In the genomic region with DNA sequence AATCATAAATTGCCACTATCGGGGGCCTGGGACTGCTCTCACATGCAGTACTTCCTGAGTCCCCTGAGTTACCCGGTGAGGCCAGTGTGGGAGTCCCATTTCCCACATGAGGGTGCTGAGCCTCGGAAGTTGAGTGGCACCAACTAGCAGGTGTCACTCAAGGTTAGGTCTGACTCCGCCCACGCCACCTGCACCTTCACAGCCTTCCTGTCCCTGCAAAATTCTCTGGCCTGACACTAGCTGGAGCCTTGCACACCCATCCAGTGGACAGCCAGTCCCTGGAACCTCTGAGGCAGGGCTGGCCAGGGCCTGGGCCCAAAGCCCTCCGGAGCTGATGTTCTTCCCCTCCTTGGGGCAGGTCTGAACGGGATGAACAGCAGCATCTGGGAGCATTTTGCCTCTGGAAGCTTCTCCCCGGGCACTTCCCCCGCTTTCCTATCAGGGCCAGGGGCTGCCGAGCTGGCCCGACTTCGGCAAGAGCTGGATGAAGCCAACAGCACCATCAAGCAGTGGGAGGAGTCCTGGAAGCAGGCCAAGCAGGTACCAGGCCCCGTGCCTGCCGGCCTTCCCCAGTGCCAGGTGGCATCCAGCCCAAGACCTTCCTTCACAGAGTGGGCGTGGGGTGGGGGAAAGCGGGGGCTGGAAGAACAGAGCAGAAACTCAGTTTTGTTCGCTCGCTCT, we compare ENCODE assay signal across 1 cellular context.
TF ChIP-seq lines count a peak whose summit lies in the region.

No MANE protein-coding gene starts in this region.

TF ChIP-seq in Ishikawa, 13 proteins besides CTCF, POLR2A, EP300 and RAD21:
- no peak for TF ChIP-seq TEAD4 (IDR thresholded peaks at IDR 0.05)
- TF ChIP-seq TAF1 (IDR thresholded peaks at IDR 0.05; ENCODE audit: low read depth): no peak
- TF ChIP-seq NFIC (IDR thresholded peaks at IDR 0.05): peak; percentile 90
- TF ChIP-seq CREB1 (IDR thresholded peaks at IDR 0.05; ENCODE audit: low read depth): no peak
- TF ChIP-seq, protein P1, sequence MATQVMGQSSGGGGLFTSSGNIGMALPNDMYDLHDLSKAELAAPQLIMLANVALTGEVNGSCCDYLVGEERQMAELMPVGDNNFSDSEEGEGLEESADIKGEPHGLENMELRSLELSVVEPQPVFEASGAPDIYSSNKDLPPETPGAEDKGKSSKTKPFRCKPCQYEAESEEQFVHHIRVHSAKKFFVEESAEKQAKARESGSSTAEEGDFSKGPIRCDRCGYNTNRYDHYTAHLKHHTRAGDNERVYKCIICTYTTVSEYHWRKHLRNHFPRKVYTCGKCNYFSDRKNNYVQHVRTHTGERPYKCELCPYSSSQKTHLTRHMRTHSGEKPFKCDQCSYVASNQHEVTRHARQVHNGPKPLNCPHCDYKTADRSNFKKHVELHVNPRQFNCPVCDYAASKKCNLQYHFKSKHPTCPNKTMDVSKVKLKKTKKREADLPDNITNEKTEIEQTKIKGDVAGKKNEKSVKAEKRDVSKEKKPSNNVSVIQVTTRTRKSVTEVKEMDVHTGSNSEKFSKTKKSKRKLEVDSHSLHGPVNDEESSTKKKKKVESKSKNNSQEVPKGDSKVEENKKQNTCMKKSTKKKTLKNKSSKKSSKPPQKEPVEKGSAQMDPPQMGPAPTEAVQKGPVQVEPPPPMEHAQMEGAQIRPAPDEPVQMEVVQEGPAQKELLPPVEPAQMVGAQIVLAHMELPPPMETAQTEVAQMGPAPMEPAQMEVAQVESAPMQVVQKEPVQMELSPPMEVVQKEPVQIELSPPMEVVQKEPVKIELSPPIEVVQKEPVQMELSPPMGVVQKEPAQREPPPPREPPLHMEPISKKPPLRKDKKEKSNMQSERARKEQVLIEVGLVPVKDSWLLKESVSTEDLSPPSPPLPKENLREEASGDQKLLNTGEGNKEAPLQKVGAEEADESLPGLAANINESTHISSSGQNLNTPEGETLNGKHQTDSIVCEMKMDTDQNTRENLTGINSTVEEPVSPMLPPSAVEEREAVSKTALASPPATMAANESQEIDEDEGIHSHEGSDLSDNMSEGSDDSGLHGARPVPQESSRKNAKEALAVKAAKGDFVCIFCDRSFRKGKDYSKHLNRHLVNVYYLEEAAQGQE (IDR thresholded peaks at IDR 0.05; ENCODE audit: low read depth): no peak
- peak; percentile 59 for TF ChIP-seq EGR1 (IDR thresholded peaks at IDR 0.05)
- TF ChIP-seq, protein P2, sequence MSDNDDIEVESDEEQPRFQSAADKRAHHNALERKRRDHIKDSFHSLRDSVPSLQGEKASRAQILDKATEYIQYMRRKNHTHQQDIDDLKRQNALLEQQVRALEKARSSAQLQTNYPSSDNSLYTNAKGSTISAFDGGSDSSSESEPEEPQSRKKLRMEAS (IDR thresholded peaks at IDR 0.05): peak; percentile 33; the same call in 1 of the 2 replicates
- no peak for TF ChIP-seq CEBPB (IDR thresholded peaks at IDR 0.05)
- no peak for TF ChIP-seq ZBTB7A (IDR thresholded peaks at IDR 0.05; ENCODE audit: low read depth)
- peak; percentile 32; the same call in 1 of the 2 replicates for TF ChIP-seq TCF12 (IDR thresholded peaks at IDR 0.05; ENCODE audit: low read depth)
- no peak for TF ChIP-seq YY1 (IDR thresholded peaks at IDR 0.05; ENCODE audit: low read depth)
- TF ChIP-seq, protein P3, sequence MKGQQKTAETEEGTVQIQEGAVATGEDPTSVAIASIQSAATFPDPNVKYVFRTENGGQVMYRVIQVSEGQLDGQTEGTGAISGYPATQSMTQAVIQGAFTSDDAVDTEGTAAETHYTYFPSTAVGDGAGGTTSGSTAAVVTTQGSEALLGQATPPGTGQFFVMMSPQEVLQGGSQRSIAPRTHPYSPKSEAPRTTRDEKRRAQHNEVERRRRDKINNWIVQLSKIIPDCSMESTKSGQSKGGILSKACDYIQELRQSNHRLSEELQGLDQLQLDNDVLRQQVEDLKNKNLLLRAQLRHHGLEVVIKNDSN (IDR thresholded peaks at IDR 0.05): no peak
